1 cellular context compared by ENCODE assay signal in the genomic region with DNA sequence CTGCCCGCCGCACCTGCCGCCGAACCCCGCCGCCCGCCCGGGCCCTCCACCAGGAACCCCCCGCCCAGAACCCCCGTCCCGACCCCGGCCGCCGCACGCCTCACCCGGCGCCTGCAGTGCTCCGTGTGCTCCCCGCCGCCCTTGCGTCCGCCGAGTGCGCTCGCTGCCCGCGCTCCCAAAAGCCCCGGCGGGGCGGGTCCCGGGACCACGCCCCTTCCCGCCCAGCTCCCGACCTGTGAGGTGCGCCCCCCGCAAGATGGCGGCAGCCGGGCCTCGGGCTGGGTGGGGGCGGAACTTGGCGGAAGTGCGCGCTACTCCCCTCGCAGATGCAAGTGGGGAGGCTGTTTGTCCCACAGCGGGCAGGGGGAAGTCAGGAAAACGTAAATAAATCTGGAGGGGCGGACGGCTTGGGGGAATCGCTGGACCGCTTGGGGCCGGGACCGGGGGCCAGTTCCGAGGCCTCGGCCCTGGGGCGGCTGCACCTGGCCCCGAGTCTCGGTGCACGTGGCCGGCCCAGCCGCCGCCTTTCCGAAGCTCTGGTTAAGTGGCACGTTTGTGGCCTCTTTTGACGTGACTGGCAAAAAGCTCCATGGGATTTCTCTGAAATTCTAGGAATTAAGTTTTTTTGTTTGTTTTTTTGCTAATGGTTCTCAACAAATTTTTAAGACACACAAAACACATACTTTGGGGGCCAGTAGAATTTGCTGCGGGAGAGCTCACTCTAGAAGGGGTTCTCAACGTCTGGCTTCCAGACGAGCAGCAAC.
TF ChIP-seq lines count a peak whose summit lies in the region.

Gene EZR, minus strand, starts transcription at position 156 of the 764 bp plus-strand sequence. CDS start 1,275 bp downstream, outside the sequence.

TF ChIP-seq in HepG2, 621 proteins besides CTCF, POLR2A, EP300 and RAD21 (continued from another document):
- TF ChIP-seq SNAPC4 (CRISPR knock-in tag; IDR thresholded peaks at IDR 0.05) (peak; percentile 71; the same call in 1 of the 2 replicates), SIN3A (IDR thresholded peaks at IDR 0.05; ENCODE audit: borderline replicate concordance, low read depth, low read length) (peak; percentile 52; the same call in 1 of the 2 replicates), MTF1 (CRISPR knock-in tag; IDR thresholded peaks at IDR 0.05) (peak; percentile 89; the same call in 1 of the 2 replicates), SAP130 (CRISPR knock-in tag; IDR thresholded peaks at IDR 0.05; ENCODE audit: low read depth) (peak; percentile 80), KLF6 (CRISPR knock-in tag; IDR thresholded peaks at IDR 0.05) (peak; percentile 95), MBD4 (IDR thresholded peaks at IDR 0.05; ENCODE audit: borderline replicate concordance, low read length) (no peak), EHMT2 (IDR thresholded peaks at IDR 0.05; ENCODE audit: borderline replicate concordance, low read depth, low read length) (no peak)
